13 cellular contexts compared by ENCODE assay signal in the genomic region with DNA sequence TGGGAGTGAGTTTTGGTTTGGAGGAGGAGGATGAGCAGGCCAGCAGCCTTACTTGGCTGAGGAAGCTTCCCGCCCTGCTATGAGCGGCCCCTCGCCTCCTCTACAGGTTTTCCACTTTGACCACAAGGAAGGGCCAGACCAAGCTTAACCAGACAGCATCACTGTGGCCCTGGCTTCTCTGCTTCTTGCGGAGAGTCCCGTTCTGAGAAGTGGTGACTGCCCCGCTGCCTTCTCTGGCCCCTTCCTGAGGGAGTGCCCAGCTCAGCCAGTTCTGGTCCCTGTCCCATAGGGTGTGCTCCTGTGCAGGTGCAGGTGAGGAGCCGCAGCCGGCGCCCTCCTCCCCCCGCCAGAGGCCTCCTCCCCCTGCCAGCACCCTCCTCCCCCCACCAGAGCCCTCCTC.
"Had no signal": no experiment of that assay in that cellular context is flagged by ENCODE, and none has a peak within 500 bp of the region (broad histone marks: within the 10 kb centered on the region; RNA-seq: fewer than 3 reads in every experiment).

No MANE protein-coding gene starts in this region.

- H3K9me3 Mint-ChIP-seq: activated naive CD4-positive, alpha-beta T cell treated with anti-CD3 and anti-CD28 coated beads for 36 hours; activated naive CD8-positive, alpha-beta T cell treated with anti-CD3 and anti-CD28 coated beads, Interleukin-2, amount 50 U/mL, for 24 hours; activated T-helper 2 cell treated with anti-CD3 and anti-CD28 coated beads, Interferon-gamma antibody, Interleukin-2, Interleukin-4, amounts not matched to agents 10 μg/mL and 5 μg/mL and 100 μg/mL, durations not matched to agents 14 hours and 24 hours and 36 hours had no signal

- H3K36me3 ChIP-seq: breast epithelium had no signal

- H3K27ac ChIP-seq: ascending aorta, breast epithelium, testis had no signal

- H3K27ac Mint-ChIP-seq: activated naive CD4-positive, alpha-beta T cell treated with anti-CD3 and anti-CD28 coated beads for 36 hours; activated naive CD8-positive, alpha-beta T cell treated with anti-CD3 and anti-CD28 coated beads, Interleukin-2, amount 50 U/mL, for 24 hours; activated T-helper 2 cell treated with anti-CD3 and anti-CD28 coated beads, Interferon-gamma antibody, Interleukin-2, Interleukin-4, amounts not matched to agents 10 μg/mL and 5 μg/mL and 100 μg/mL, durations not matched to agents 14 hours and 24 hours and 36 hours had no signal

- H3K4me1 ChIP-seq: breast epithelium, testis had no signal

- ATAC-seq: activated CD4-positive, CD25-positive, alpha-beta regulatory T cell treated with anti-CD3 and anti-CD28 coated beads, Interleukin-2, amount 50 U/mL, for 24 hours; activated CD8-positive, alpha-beta memory T cell treated with anti-CD3 and anti-CD28 coated beads, Interleukin-2, amount 10 ng/mL, durations not matched to agents 7 days and 5 days; activated naive CD8-positive, alpha-beta T cell treated with anti-CD3 and anti-CD28 coated beads, Interleukin-2, amount 50 U/mL, for 24 hours had no signal

- H3K4me3 Mint-ChIP-seq: activated CD8-positive, alpha-beta memory T cell treated with anti-CD3 and anti-CD28 coated beads, Interleukin-2, amount 10 ng/mL, durations not matched to agents 7 days and 5 days; activated naive CD4-positive, alpha-beta T cell treated with anti-CD3 and anti-CD28 coated beads for 36 hours; activated naive CD8-positive, alpha-beta T cell treated with anti-CD3 and anti-CD28 coated beads, Interleukin-2, amount 50 U/mL, for 24 hours had no signal

- H3K4me3 ChIP-seq: ascending aorta, breast epithelium, testis had no signal

- H3K27me3 Mint-ChIP-seq: activated CD8-positive, alpha-beta memory T cell treated with anti-CD3 and anti-CD28 coated beads, Interleukin-2, amount 10 ng/mL, durations not matched to agents 7 days and 5 days; activated naive CD8-positive, alpha-beta T cell treated with anti-CD3 and anti-CD28 coated beads, Interleukin-2, amount 50 U/mL, for 24 hours had no signal

- H3K27me3 ChIP-seq: ascending aorta, breast epithelium, testis had no signal

- DNase-seq: activated CD8-positive, alpha-beta memory T cell treated with anti-CD3 and anti-CD28 coated beads, Interleukin-2, amount 10 ng/mL, durations not matched to agents 7 days and 5 days; activated naive CD4-positive, alpha-beta T cell treated with anti-CD3 and anti-CD28 coated beads for 36 hours; activated naive CD8-positive, alpha-beta T cell treated with anti-CD3 and anti-CD28 coated beads, Interleukin-2, amount 50 U/mL, for 24 hours; activated T-cell treated with anti-CD3 and anti-CD28 coated beads, Interleukin-2, amount 50 U/mL, for 1 hour; midbrain; stimulated activated CD4-positive, alpha-beta T cell treated with anti-CD3 and anti-CD28 coated beads, Interleukin-15, amount 100 ng/mL, for 24 hours; stimulated activated CD4-positive, alpha-beta T cell treated with anti-CD3 and anti-CD28 coated beads, Interleukin-4, amount 100 ng/mL, for 1 hour; stimulated activated naive CD4-positive, alpha-beta T cell treated with Interleukin-2 at 50 U/mL for 16 hours; testis had no signal

- H3K9me3 ChIP-seq: ascending aorta, breast epithelium, testis had no signal
